ENCODE assay signal across 1 cellular context in the genomic region with DNA sequence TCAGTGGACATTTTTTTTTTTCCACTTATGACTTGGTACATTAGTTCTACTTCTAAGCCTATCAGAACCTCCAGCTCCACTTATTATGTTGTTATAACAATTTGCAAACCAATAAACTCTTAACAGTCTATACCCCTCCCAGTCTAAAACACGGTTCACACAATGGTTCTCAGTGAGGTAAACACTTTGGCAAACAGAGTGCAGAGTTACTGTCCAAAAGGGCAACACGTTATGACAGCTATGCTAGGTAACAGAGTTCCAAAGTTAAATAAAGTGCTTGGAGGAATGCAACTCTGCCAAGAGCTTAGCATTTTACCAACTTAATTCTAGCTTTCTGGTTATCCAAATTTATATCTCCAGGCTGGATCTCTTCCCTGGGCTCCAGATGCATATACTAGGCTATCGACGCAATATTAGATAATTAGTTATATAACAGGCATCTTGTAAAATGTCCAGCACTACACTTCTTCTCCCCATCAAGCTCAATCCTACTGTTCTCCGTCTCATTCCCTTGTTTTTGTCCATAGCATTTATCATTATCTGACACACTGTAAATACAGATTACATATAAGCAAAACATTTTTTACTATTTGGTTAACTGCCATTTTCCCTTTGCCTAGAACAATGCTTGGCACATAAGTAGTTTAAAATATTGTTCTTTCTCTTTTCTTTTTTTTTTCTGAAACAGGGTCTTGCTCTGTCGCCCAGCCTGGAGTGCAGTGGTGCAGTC.
TF ChIP-seq lines count a peak whose summit lies in the region.

No MANE protein-coding gene starts in this region.

TF ChIP-seq in HepG2, 621 proteins besides CTCF, POLR2A, EP300 and RAD21 (continued from another document and continues in another):
- TF ChIP-seq, protein P1, sequence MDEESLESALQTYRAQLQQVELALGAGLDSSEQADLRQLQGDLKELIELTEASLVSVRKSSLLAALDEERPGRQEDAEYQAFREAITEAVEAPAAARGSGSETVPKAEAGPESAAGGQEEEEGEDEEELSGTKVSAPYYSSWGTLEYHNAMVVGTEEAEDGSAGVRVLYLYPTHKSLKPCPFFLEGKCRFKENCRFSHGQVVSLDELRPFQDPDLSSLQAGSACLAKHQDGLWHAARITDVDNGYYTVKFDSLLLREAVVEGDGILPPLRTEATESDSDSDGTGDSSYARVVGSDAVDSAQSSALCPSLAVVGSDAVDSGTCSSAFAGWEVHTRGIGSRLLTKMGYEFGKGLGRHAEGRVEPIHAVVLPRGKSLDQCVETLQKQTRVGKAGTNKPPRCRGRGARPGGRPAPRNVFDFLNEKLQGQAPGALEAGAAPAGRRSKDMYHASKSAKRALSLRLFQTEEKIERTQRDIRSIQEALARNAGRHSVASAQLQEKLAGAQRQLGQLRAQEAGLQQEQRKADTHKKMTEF (CRISPR knock-in tag; IDR thresholded peaks at IDR 0.05), result peak; percentile 39; the same call in 1 of the 2 replicates
- TF ChIP-seq MLX (CRISPR knock-in tag; IDR thresholded peaks at IDR 0.05), result peak; percentile 39; the same call in 1 of the 2 replicates
- TF ChIP-seq, protein P2, sequence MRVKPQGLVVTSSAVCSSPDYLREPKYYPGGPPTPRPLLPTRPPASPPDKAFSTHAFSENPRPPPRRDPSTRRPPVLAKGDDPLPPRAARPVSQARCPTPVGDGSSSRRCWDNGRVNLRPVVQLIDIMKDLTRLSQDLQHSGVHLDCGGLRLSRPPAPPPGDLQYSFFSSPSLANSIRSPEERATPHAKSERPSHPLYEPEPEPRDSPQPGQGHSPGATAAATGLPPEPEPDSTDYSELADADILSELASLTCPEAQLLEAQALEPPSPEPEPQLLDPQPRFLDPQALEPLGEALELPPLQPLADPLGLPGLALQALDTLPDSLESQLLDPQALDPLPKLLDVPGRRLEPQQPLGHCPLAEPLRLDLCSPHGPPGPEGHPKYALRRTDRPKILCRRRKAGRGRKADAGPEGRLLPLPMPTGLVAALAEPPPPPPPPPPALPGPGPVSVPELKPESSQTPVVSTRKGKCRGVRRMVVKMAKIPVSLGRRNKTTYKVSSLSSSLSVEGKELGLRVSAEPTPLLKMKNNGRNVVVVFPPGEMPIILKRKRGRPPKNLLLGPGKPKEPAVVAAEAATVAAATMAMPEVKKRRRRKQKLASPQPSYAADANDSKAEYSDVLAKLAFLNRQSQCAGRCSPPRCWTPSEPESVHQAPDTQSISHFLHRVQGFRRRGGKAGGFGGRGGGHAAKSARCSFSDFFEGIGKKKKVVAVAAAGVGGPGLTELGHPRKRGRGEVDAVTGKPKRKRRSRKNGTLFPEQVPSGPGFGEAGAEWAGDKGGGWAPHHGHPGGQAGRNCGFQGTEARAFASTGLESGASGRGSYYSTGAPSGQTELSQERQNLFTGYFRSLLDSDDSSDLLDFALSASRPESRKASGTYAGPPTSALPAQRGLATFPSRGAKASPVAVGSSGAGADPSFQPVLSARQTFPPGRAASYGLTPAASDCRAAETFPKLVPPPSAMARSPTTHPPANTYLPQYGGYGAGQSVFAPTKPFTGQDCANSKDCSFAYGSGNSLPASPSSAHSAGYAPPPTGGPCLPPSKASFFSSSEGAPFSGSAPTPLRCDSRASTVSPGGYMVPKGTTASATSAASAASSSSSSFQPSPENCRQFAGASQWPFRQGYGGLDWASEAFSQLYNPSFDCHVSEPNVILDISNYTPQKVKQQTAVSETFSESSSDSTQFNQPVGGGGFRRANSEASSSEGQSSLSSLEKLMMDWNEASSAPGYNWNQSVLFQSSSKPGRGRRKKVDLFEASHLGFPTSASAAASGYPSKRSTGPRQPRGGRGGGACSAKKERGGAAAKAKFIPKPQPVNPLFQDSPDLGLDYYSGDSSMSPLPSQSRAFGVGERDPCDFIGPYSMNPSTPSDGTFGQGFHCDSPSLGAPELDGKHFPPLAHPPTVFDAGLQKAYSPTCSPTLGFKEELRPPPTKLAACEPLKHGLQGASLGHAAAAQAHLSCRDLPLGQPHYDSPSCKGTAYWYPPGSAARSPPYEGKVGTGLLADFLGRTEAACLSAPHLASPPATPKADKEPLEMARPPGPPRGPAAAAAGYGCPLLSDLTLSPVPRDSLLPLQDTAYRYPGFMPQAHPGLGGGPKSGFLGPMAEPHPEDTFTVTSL (CRISPR knock-in tag; IDR thresholded peaks at IDR 0.05; ENCODE audit: borderline replicate concordance), result peak; percentile 67; the same call in 1 of the 2 replicates
- no peak for TF ChIP-seq TCF12 (IDR thresholded peaks at IDR 0.05)
- TF ChIP-seq TCF12 (CRISPR knock-in tag; IDR thresholded peaks at IDR 0.05), result no peak
- no peak for TF ChIP-seq ZIK1 (CRISPR knock-in tag; IDR thresholded peaks at IDR 0.05; ENCODE audit: borderline replicate concordance, low read depth)
- TF ChIP-seq ZHX2 (IDR thresholded peaks at IDR 0.05; ENCODE audit: low read depth), result no peak
- no peak for TF ChIP-seq ZHX2 (CRISPR knock-in tag; IDR thresholded peaks at IDR 0.05; ENCODE audit: borderline replicate concordance)
- TF ChIP-seq SP140L (CRISPR knock-in tag; IDR thresholded peaks at IDR 0.05; ENCODE audit: borderline replicate concordance), result no peak
- TF ChIP-seq TARDBP (CRISPR knock-in tag; IDR thresholded peaks at IDR 0.05), result no peak
- no peak for TF ChIP-seq KAT7 (CRISPR knock-in tag; IDR thresholded peaks at IDR 0.05; ENCODE audit: borderline replicate concordance)
- no peak for TF ChIP-seq GZF1 (CRISPR knock-in tag; IDR thresholded peaks at IDR 0.05)
- TF ChIP-seq ZEB1 (IDR thresholded peaks at IDR 0.05; ENCODE audit: insufficient replicate concordance, low read depth), result no peak
- TF ChIP-seq, protein P3, sequence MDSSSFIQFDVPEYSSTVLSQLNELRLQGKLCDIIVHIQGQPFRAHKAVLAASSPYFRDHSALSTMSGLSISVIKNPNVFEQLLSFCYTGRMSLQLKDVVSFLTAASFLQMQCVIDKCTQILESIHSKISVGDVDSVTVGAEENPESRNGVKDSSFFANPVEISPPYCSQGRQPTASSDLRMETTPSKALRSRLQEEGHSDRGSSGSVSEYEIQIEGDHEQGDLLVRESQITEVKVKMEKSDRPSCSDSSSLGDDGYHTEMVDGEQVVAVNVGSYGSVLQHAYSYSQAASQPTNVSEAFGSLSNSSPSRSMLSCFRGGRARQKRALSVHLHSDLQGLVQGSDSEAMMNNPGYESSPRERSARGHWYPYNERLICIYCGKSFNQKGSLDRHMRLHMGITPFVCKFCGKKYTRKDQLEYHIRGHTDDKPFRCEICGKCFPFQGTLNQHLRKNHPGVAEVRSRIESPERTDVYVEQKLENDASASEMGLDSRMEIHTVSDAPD (CRISPR knock-in tag; IDR thresholded peaks at IDR 0.05), result no peak
- no peak for TF ChIP-seq ZFP1 (CRISPR knock-in tag; IDR thresholded peaks at IDR 0.05)
- 0 out of 2 replicates have a peak, but pooled peaks have one; percentile 19 for TF ChIP-seq ZKSCAN8 (CRISPR knock-in tag; IDR thresholded peaks at IDR 0.05; ENCODE audit: borderline replicate concordance)
- no peak for TF ChIP-seq ZNF839 (CRISPR knock-in tag; IDR thresholded peaks at IDR 0.05; ENCODE audit: borderline replicate concordance)
- TF ChIP-seq CREBL2 (CRISPR knock-in tag; IDR thresholded peaks at IDR 0.05; ENCODE audit: borderline replicate concordance), result no peak
- TF ChIP-seq RELA (CRISPR knock-in tag; IDR thresholded peaks at IDR 0.05), result no peak
- no peak; the same call in 1 of the 2 replicates for TF ChIP-seq NR2F6 (IDR thresholded peaks at IDR 0.05)
- no peak for TF ChIP-seq NR2F6 (CRISPR knock-in tag; IDR thresholded peaks at IDR 0.05)
- TF ChIP-seq ZNF747 (CRISPR knock-in tag; IDR thresholded peaks at IDR 0.05; ENCODE audit: borderline replicate concordance), result peak; percentile 42; the same call in 1 of the 2 replicates
- peak; percentile 64; the same call in 1 of the 2 replicates for TF ChIP-seq FOXJ3 (CRISPR knock-in tag; IDR thresholded peaks at IDR 0.05; ENCODE audit: borderline replicate concordance)
- TF ChIP-seq, protein P4, sequence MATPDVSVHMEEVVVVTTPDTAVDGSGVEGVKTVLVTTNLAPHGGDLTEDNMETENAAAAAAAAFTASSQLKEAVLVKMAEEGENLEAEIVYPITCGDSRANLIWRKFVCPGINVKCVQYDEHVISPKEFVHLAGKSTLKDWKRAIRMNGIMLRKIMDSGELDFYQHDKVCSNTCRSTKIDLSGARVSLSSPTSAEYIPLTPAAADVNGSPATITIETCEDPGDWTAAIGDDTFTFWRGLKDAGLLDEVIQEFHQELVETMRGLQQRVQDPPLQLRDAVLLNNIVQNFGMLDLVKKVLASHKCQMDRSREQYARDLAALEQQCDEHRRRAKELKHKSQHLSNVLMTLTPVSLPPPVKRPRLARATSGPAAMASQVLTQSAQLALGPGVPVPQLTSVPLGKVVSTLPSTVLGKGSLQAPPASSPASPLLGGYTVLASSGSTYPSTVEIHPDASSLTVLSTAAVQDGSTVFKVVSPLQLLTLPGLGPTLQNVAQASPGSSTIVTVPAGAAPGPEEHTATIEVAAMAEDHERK (CRISPR knock-in tag; IDR thresholded peaks at IDR 0.05; ENCODE audit: low read depth), result no peak
- TF ChIP-seq GATAD2A (CRISPR knock-in tag; IDR thresholded peaks at IDR 0.05), result peak; percentile 54
- no peak for TF ChIP-seq BCL6 (CRISPR knock-in tag; IDR thresholded peaks at IDR 0.05)
- TF ChIP-seq SMC3 (IDR thresholded peaks at IDR 0.05; ENCODE audit: low read length), result peak; percentile 10; the same call in 1 of the 2 replicates
- TF ChIP-seq TERF1 (CRISPR knock-in tag; IDR thresholded peaks at IDR 0.05), result no peak
- TF ChIP-seq, protein P5, sequence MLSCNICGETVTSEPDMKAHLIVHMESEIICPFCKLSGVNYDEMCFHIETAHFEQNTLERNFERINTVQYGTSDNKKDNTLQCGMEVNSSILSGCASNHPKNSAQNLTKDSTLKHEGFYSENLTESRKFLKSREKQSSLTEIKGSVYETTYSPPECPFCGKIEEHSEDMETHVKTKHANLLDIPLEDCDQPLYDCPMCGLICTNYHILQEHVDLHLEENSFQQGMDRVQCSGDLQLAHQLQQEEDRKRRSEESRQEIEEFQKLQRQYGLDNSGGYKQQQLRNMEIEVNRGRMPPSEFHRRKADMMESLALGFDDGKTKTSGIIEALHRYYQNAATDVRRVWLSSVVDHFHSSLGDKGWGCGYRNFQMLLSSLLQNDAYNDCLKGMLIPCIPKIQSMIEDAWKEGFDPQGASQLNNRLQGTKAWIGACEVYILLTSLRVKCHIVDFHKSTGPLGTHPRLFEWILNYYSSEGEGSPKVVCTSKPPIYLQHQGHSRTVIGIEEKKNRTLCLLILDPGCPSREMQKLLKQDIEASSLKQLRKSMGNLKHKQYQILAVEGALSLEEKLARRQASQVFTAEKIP (CRISPR knock-in tag; IDR thresholded peaks at IDR 0.05; ENCODE audit: borderline replicate concordance), result no peak
- TF ChIP-seq RFXAP (CRISPR knock-in tag; IDR thresholded peaks at IDR 0.05; ENCODE audit: borderline replicate concordance), result no peak
- TF ChIP-seq DPF2 (CRISPR knock-in tag; IDR thresholded peaks at IDR 0.05; ENCODE audit: borderline replicate concordance, low read depth), result peak; percentile 82
- TF ChIP-seq SMARCE1 (IDR thresholded peaks at IDR 0.05; ENCODE audit: borderline replicate concordance), result no peak
- no peak for TF ChIP-seq ZNF772 (CRISPR knock-in tag; IDR thresholded peaks at IDR 0.05)
- TF ChIP-seq NR2C2 (CRISPR knock-in tag; IDR thresholded peaks at IDR 0.05; ENCODE audit: borderline replicate concordance), result no peak
- TF ChIP-seq SRSF9 (IDR thresholded peaks at IDR 0.05; ENCODE audit: borderline replicate concordance, insufficient read depth, low read depth, low read length, poor library complexity, severe bottlenecking), result no peak
